ENCODE assay signal across 15 cellular contexts in genomic region chr3:54831091-54831490, GRCh38.
DNase-seq lines count a peak whose midpoint lies in the region; ATAC-seq, FAIRE-seq and TF ChIP-seq lines count a peak whose summit lies in the region.
"Had no signal": no experiment of that assay in that cellular context is flagged by ENCODE, and none has a peak within 500 bp of the region (broad histone marks: within the 10 kb centered on the region; RNA-seq: fewer than 3 reads in every experiment).

No MANE protein-coding gene starts in this region.

- no peak overlapping the region for H3K27ac Mint-ChIP-seq in HFFc6
- H3K27ac Mint-ChIP-seq: CD4-positive, CD25-positive, alpha-beta regulatory T cell; H9 had no signal

- H3K18ac ChIP-seq in trophoblast cell (ENCODE audit: low read length), result no peak overlapping the region

- no peak overlapping the region for H3K9ac ChIP-seq in trophoblast cell (ENCODE audit: low read length)
- H3K9ac ChIP-seq: BLaER1 treated with 17β-estradiol and CSF1 and Interleukin-3, amounts not matched to agents 10 nM and 100 nM had no signal

- H4K8ac ChIP-seq in trophoblast cell (ENCODE audit: low read depth, low read length), result no peak overlapping the region

- no peaks in the 10 kb centered on the region for H3K36me3 ChIP-seq in RWPE2 (ENCODE audit: low read depth)
- H3K36me3 ChIP-seq in trophoblast cell (ENCODE audit: control insufficient read depth in 1 of 2, insufficient read depth in 2 of 2, low read length in 2 of 2), result no peaks in the 10 kb centered on the region
- H3K36me3 ChIP-seq: BLaER1 treated with 17β-estradiol and CSF1 and Interleukin-3, amounts not matched to agents 10 nM and 100 nM had no signal

- no peak overlapping the region for H3K4me2 ChIP-seq in trophoblast cell (ENCODE audit: low read length)
- H3K4me2 ChIP-seq: BLaER1 treated with 17β-estradiol and CSF1 and Interleukin-3, amounts not matched to agents 10 nM and 100 nM had no signal

- TF ChIP-seq CTCF in HFFc6 (IDR thresholded peaks at IDR 0.05) (peak; percentile 10; the same call in 1 of the 2 replicates), RWPE2 (IDR thresholded peaks at IDR 0.05; ENCODE audit: poor library complexity, severe bottlenecking) (peak; percentile 12), GM10248 (IDR thresholded peaks at IDR 0.05; ENCODE audit: control extremely low read depth, extremely low read depth, low read depth, missing control alignments) (no peak)

- no peak overlapping the region for H2BK120ac ChIP-seq in trophoblast cell (ENCODE audit: insufficient read depth, low read length, poor library complexity)

- no peak overlapping the region for H3K27ac ChIP-seq in RWPE2 (ENCODE audit: poor library complexity, severe bottlenecking)
- H3K27ac ChIP-seq in trophoblast cell (ENCODE audit: low read depth, low read length), result no peak overlapping the region
- H3K27ac ChIP-seq: BLaER1 treated with 17β-estradiol and CSF1 and Interleukin-3, amounts not matched to agents 10 nM and 100 nM had no signal

- H3K36me3 Mint-ChIP-seq in HFFc6 (ENCODE audit: low read depth), result no peaks in the 10 kb centered on the region
- H3K36me3 Mint-ChIP-seq: CD4-positive, CD25-positive, alpha-beta regulatory T cell had no signal

- no peak overlapping the region for H2AFZ ChIP-seq in trophoblast cell (ENCODE audit: insufficient read depth, low read length, poor library complexity)

- no peak overlapping the region for H2BK12ac ChIP-seq in trophoblast cell (ENCODE audit: low read length)

- CTCF ChIA-PET in GM10248 (lab: Yijun Ruan, JAX), result interaction anchor here (0.7 to 1.9 kb wide), 5 partner anchors 12 to 1419 kb away, joined by 3 to 5 read pairs (median 3); no protein-coding TSS in a partner anchor

- no peaks in the 10 kb centered on the region for H3K79me2 ChIP-seq in trophoblast cell (ENCODE audit: control insufficient read depth, insufficient read depth, low read length, poor library complexity)

- H3K4me1 ChIP-seq in RWPE2 (ENCODE audit: insufficient read depth, poor library complexity, severe bottlenecking) (no peaks in the 10 kb centered on the region), trophoblast cell (ENCODE audit: control insufficient read depth in 1 of 2, insufficient read depth in 2 of 2, low read length in 2 of 2) (peaks cover 0 to 3% of the 10 kb centered on the region in 2 experiments)

- no peak overlapping the region for H3K14ac ChIP-seq in trophoblast cell (ENCODE audit: low read length)

- H2BK5ac ChIP-seq in trophoblast cell (ENCODE audit: low read depth, low read length, poor library complexity), result no peak overlapping the region

- DNase-seq in DMS 273 (lab: John Stamatoyannopoulos, UW; ENCODE audit: unreplicated experiment) (peak; percentile 82), HFFc6 (no peak), RWPE2 (ENCODE audit: low spot score) (no peak), trophoblast cell (no peak), GM10248 (ENCODE audit: extremely low spot score) (no peak), MV-4-11 (lab: John Stamatoyannopoulos, UW) (no peak), urothelium cell line (ENCODE audit: low spot score) (no peak)
- DNase-seq: DMS79, GOT3 had no signal

- POLR2A ChIA-PET in GM10248 (lab: Yijun Ruan, JAX), result no interaction called here

- H3K23ac ChIP-seq in trophoblast cell (ENCODE audit: low read length), result no peak overlapping the region

- peaks cover 8% of the 10 kb centered on the region for H3K4me1 Mint-ChIP-seq in HFFc6 (ENCODE audit: low read depth)
- H3K4me1 Mint-ChIP-seq: CD4-positive, CD25-positive, alpha-beta regulatory T cell had no signal

- peak overlapping the region; percentile 29 for H2AK5ac ChIP-seq in trophoblast cell (ENCODE audit: low read length)

- no peak for FAIRE-seq in urothelium cell line (lab: Jason Lieb, UNC)
- FAIRE-seq: GM12892, HepG2, HTR-8/SVneo had no signal

- no peak overlapping the region for H4K12ac ChIP-seq in trophoblast cell (ENCODE audit: low read depth, low read length)

- H3K9me3 ChIP-seq in RWPE2 (ENCODE audit: severe bottlenecking), result no peaks in the 10 kb centered on the region
- peaks cover 3% of the 10 kb centered on the region for H3K9me3 ChIP-seq in trophoblast cell (ENCODE audit: insufficient read depth, low read depth, low read length)

- no peak overlapping the region for H3K4me3 Mint-ChIP-seq in HFFc6
- H3K4me3 Mint-ChIP-seq: CD4-positive, CD25-positive, alpha-beta regulatory T cell; H9 had no signal

- H3K27me3 Mint-ChIP-seq in HFFc6 (ENCODE audit: insufficient read depth), result peaks cover 2% of the 10 kb centered on the region; the same call in 1 of the 2 replicates
- H3K27me3 Mint-ChIP-seq: CD4-positive, CD25-positive, alpha-beta regulatory T cell had no signal

- ATAC-seq in RWPE2 (ENCODE audit: low read depth), result no peak
- ATAC-seq: HepG2 had no signal

- no peaks in the 10 kb centered on the region for H3K9me3 Mint-ChIP-seq in HFFc6

- H3K27me3 ChIP-seq in RWPE2 (ENCODE audit: insufficient read depth, poor library complexity, severe bottlenecking) (no peaks in the 10 kb centered on the region), trophoblast cell (ENCODE audit: insufficient read depth, low read length) (no peaks in the 10 kb centered on the region)
- H3K27me3 ChIP-seq: BLaER1 treated with 17β-estradiol and CSF1 and Interleukin-3, amounts not matched to agents 10 nM and 100 nM had no signal

- H3K4me3 ChIP-seq in RWPE2 (ENCODE audit: severe bottlenecking), result no peak overlapping the region
- no peak overlapping the region for H3K4me3 ChIP-seq in trophoblast cell (ENCODE audit: low read depth, low read length)
- H3K4me3 ChIP-seq: BLaER1 treated with 17β-estradiol and CSF1 and Interleukin-3, amounts not matched to agents 10 nM and 100 nM had no signal

- H4K91ac ChIP-seq in trophoblast cell (ENCODE audit: low read depth, low read length), result no peak overlapping the region

- no peak overlapping the region for H3K4ac ChIP-seq in trophoblast cell (ENCODE audit: low read depth, low read length)

- no peaks in the 10 kb centered on the region for H3K79me1 ChIP-seq in trophoblast cell (ENCODE audit: low read length)

- WGBS in trophoblast cell (ENCODE audit: extremely low coverage, insufficient coverage, insufficient read length), result no CpG with 5 or more reads among the region's 2 CpGs
